Comparison of ENCODE assay signal across 8 cellular contexts in the genomic region with DNA sequence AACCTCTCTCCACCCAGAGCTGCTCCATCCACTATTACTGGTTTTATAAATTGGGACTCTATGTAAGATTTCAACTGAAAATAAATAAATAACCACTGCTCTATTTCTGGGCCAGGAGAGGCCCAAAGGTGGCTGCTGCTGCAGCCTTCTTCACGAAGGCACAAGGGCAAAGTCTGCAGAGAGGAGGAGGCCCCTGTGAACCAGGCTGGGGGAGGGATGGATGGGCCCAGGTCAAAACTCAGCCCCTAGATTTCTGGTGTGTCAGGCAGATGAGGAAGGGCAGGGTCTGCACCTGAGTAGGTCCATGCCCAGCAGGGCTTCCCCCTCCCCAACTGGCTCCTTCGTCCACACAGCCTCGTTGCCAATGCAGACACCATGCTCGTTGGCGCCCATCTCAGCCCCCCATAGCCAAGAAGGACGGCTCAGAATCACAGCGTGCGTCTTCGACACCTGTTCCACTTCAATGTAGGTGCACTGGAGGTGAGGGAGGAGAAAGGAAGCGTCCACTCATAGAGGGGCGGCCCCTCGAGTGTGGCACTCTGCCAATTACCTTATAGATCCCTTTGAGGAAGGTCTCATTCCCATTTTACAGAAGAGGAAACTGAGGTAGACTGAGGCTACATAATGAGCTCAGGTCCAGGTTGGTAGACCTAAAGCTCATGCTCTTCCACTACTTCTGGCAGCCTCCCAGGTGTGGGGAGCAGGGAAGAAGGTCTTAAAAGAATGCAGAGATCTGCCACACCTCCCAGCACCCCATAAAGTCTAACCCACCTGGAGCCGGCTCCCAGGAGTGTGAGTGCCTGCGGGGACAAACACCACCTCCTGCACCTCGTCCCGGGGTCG. TPM values are rescaled to one million over a fixed set of nuclear protein-coding genes. Genes with fewer than 3 reads are reported as not detected.
DNase-seq lines count a peak whose midpoint lies in the region; ATAC-seq and TF ChIP-seq lines count a peak whose summit lies in the region.

No MANE protein-coding gene starts in this region.

- no peaks in the 10 kb centered on the region for H3K9me3 Mint-ChIP-seq in natural killer cell treated with Interleukin-12 subunit alpha and Interleukin-12 subunit beta and Interleukin-15 and Interleukin-18, amount 100 ng/mL, for 72 hours

- no peaks in the 10 kb centered on the region for H3K9me3 ChIP-seq in KOPT-K1 (ENCODE audit: insufficient read depth, low read length, poor library complexity, severe bottlenecking)

- TF ChIP-seq CTCF in BJ (IDR thresholded peaks at IDR 0.05; ENCODE audit: insufficient read depth, low read depth, low read length), result no peak
- TF ChIP-seq CTCF in choroid plexus epithelial cell (conservative IDR thresholded peaks at IDR 0.05; ENCODE audit: low read depth, low read length), result no peak
- no peak for TF ChIP-seq CTCF in GM20000 (IDR thresholded peaks at IDR 0.05; ENCODE audit: extremely low read depth, missing control alignments)
- no peak for TF ChIP-seq CTCF in omental fat pad (IDR thresholded peaks at IDR 0.05)

- H3K4me3 ChIP-seq in BJ (ENCODE audit: low read depth, low read length) (peak overlapping the region; percentile 63), choroid plexus epithelial cell (ENCODE audit: low read depth, low read length) (peak overlapping the region; percentile 80)

- no peaks in the 10 kb centered on the region for H3K36me3 Mint-ChIP-seq in natural killer cell treated with Interleukin-12 subunit alpha and Interleukin-12 subunit beta and Interleukin-15 and Interleukin-18, amount 100 ng/mL, for 72 hours

- ATAC-seq in natural killer cell treated with Interleukin-12 subunit alpha and Interleukin-12 subunit beta and Interleukin-15 and Interleukin-18, amount 100 ng/mL, for 72 hours, result no peak
- ATAC-seq in omental fat pad (ENCODE audit: low FRiP score), result no peak
- ATAC-seq in GM21619 (IDR thresholded peaks at IDR 0.05; ENCODE audit: unreplicated experiment), result no peak
- ATAC-seq in HG02759 (IDR thresholded peaks at IDR 0.05; ENCODE audit: unreplicated experiment), result no peak

- CTCF ChIA-PET in BJ (lab: Yijun Ruan, JAX), result interaction anchor here (0.6 to 20.0 kb wide), 21 partner anchors 9 to 258 kb away, joined by 3 to 875 read pairs (median 4); a partner anchor contains a TSS

- H3K27me3 Mint-ChIP-seq in natural killer cell treated with Interleukin-12 subunit alpha and Interleukin-12 subunit beta and Interleukin-15 and Interleukin-18, amount 100 ng/mL, for 72 hours, result peaks cover 0 to 7% of the 10 kb centered on the region in 2 donors

- H3K27ac ChIP-seq in KOPT-K1 (ENCODE audit: low read depth, low read length, poor library complexity, severe bottlenecking), result peak overlapping the region; percentile 56

- POLR2A ChIA-PET in BJ (lab: Charles Lee), result no interaction called here

- peak overlapping the region; percentile 60 to 71 for H3K27ac Mint-ChIP-seq in natural killer cell treated with Interleukin-12 subunit alpha and Interleukin-12 subunit beta and Interleukin-15 and Interleukin-18, amount 100 ng/mL, for 72 hours

- H3K4me1 Mint-ChIP-seq in natural killer cell treated with Interleukin-12 subunit alpha and Interleukin-12 subunit beta and Interleukin-15 and Interleukin-18, amount 100 ng/mL, for 72 hours (ENCODE audit: low read depth in 2 of 2), result peaks cover 15 to 18% of the 10 kb centered on the region in 2 donors

- DNase-seq in BJ (ENCODE audit: low read depth), result no peak
- no peak for DNase-seq in choroid plexus epithelial cell (ENCODE audit: low read depth)
- no peak for DNase-seq in natural killer cell treated with Interleukin-12 subunit alpha and Interleukin-12 subunit beta and Interleukin-15 and Interleukin-18, amount 100 ng/mL, for 72 hours (ENCODE audit: low spot score)
- DNase-seq in GM20000 (ENCODE audit: low spot score), result no peak
- no peak for DNase-seq in omental fat pad (ENCODE audit: low spot score)

- H3K27me3 ChIP-seq in BJ (ENCODE audit: control insufficient read depth, insufficient read depth, low read length), result no peaks in the 10 kb centered on the region

- H3K4me3 Mint-ChIP-seq in natural killer cell treated with Interleukin-12 subunit alpha and Interleukin-12 subunit beta and Interleukin-15 and Interleukin-18, amount 100 ng/mL, for 72 hours, result peak overlapping the region; percentile 96

- H3K36me3 ChIP-seq in BJ (ENCODE audit: control insufficient read depth, insufficient read depth, low read length), result peaks cover 5% of the 10 kb centered on the region
- H3K36me3 ChIP-seq in KOPT-K1 (ENCODE audit: insufficient read depth, low read length), result peaks cover 31% of the 10 kb centered on the region; the same call in 1 of the 2 replicates

RNA-seq across cellular contexts. Expression of a gene that starts 1.0 kb away (rescaled TPM):
- 18.3 and 41.1 TPM in 2 replicates for polyA plus RNA-seq in BJ (2011; rRNA removed)
- 9.4 and 17.3 TPM in 2 replicates for polyA minus RNA-seq in BJ (2011; rRNA and poly(A)+ RNA removed)
- 10 to 100 TPM; 18.1 to 23.5 TPM for total RNA-seq in natural killer cell treated with Interleukin-12 subunit alpha and Interleukin-12 subunit beta and Interleukin-15 and Interleukin-18, amount 100 ng/mL, for 72 hours
- 10 to 100 TPM; 43.6 to 72.6 (median 60.3) TPM for total RNA-seq in omental fat pad

RNA-seq across cellular contexts. Expression of a gene that starts 8.7 kb away (rescaled TPM):
- 0.58 and 0.80 TPM in 2 replicates for polyA plus RNA-seq in BJ (2011; rRNA removed)
- 0.52 and 0.87 TPM in 2 replicates for polyA minus RNA-seq in BJ (2011; rRNA and poly(A)+ RNA removed)
- total RNA-seq in natural killer cell treated with Interleukin-12 subunit alpha and Interleukin-12 subunit beta and Interleukin-15 and Interleukin-18, amount 100 ng/mL, for 72 hours, result under 1 TPM; 0.17 to 0.86 TPM
- under 1 TPM in 1 of 4 donors, not detected in 3; 0.24 TPM for total RNA-seq in omental fat pad

RNA-seq across cellular contexts. Expression of a gene that starts 8.8 kb away (rescaled TPM):
- 49.1 and 59.2 TPM in 2 replicates for polyA plus RNA-seq in BJ (2011; rRNA removed)
- polyA minus RNA-seq in BJ (2011; rRNA and poly(A)+ RNA removed), result 48.8 and 77.2 TPM in 2 replicates
- 10 to 100 TPM; 44.6 to 44.7 TPM for total RNA-seq in natural killer cell treated with Interleukin-12 subunit alpha and Interleukin-12 subunit beta and Interleukin-15 and Interleukin-18, amount 100 ng/mL, for 72 hours
- 10 to 100 TPM; 23.1 to 50.5 (median 36.8) TPM for total RNA-seq in omental fat pad

RNA-seq across cellular contexts. Expression of a gene that starts 10.8 kb away (rescaled TPM):
- 0.05 and 0.07 TPM in 2 replicates for polyA plus RNA-seq in BJ (2011; rRNA removed)
- not detected in 2 replicates for polyA minus RNA-seq in BJ (2011; rRNA and poly(A)+ RNA removed)
- under 1 TPM in 1 of 2 donors, not detected in 1; 0.24 TPM for total RNA-seq in natural killer cell treated with Interleukin-12 subunit alpha and Interleukin-12 subunit beta and Interleukin-15 and Interleukin-18, amount 100 ng/mL, for 72 hours
- 1 to 10 TPM in 3 of 4 donors, under 1 TPM in 1; 0.74 to 1.7 (median 1.2) TPM for total RNA-seq in omental fat pad

RNA-seq across cellular contexts. Expression of a gene that starts 18.5 kb away (rescaled TPM):
- polyA plus RNA-seq in BJ (2011; rRNA removed), result 4.5 and 7.6 TPM in 2 replicates
- polyA minus RNA-seq in BJ (2011; rRNA and poly(A)+ RNA removed), result 6.1 and 9.7 TPM in 2 replicates
- total RNA-seq in natural killer cell treated with Interleukin-12 subunit alpha and Interleukin-12 subunit beta and Interleukin-15 and Interleukin-18, amount 100 ng/mL, for 72 hours, result 10 to 100 TPM; 21.6 to 28.6 TPM
- 10 to 100 TPM in 1 of 4 donors, 1 to 10 TPM in 3; 2.6 to 13.9 (median 4.6) TPM for total RNA-seq in omental fat pad
